ENCODE assay signal across 8 cellular contexts in genomic region chr2:216283038-216283900, GRCh38.
DNase-seq lines count a peak whose midpoint lies in the region; ATAC-seq and TF ChIP-seq lines count a peak whose summit lies in the region.

No MANE protein-coding gene starts in this region.

- no peak overlapping the region for H2AFZ ChIP-seq in OCI-LY7 (ENCODE audit: low read length)

- H3K36me3 Mint-ChIP-seq in Caco-2 (ENCODE audit: insufficient read depth, unreplicated experiment), result no peaks in the 10 kb centered on the region

- peaks cover 6% of the 10 kb centered on the region for H3K4me1 Mint-ChIP-seq in Caco-2 (ENCODE audit: low read depth, unreplicated experiment)

- no peak overlapping the region for H3K4me2 ChIP-seq in OCI-LY7 (ENCODE audit: low read length)

- peak; percentile 67 for ATAC-seq in GM21447 (IDR thresholded peaks at IDR 0.05; ENCODE audit: unreplicated experiment)

- no peaks in the 10 kb centered on the region for H3K9me2 ChIP-seq in OCI-LY7 (ENCODE audit: insufficient read depth, low read length)

- DNase-seq in Caco-2 (peak; percentile 48 to 51), OCI-LY7 (ENCODE audit: low spot score) (peak; percentile 46), iPS DF 19.7 (ENCODE audit: low read depth, low spot score) (peak; percentile 65), SHP77 treated with DMSO at 0.1 percent for 48 hours (lab: John Stamatoyannopoulos, UW) (no peak), G401 (ENCODE audit: low spot score) (no peak), NCI-H446 (lab: John Stamatoyannopoulos, UW) (no peak), GDM1 (lab: John Stamatoyannopoulos, UW) (no peak)

- H4K20me1 ChIP-seq in OCI-LY7 (ENCODE audit: insufficient read depth, low read length), result no peaks in the 10 kb centered on the region

- in situ Hi-C loops in G401 (cut with HindIII; ENCODE audit: low sequenced_read_pairs), result no loop called here

- POLR2A ChIA-PET in Caco-2 (lab: Charles Lee) (no interaction called here), OCI-LY7 (lab: Charles Lee) (no interaction called here)

- H3K4me3 Mint-ChIP-seq in Caco-2 (ENCODE audit: unreplicated experiment), result no peak overlapping the region

- peaks cover 5% of the 10 kb centered on the region for H3K27me3 Mint-ChIP-seq in Caco-2 (ENCODE audit: insufficient read depth, unreplicated experiment)

- intact Hi-C loops in Caco-2 (cut with micrococcal nuclease; ENCODE audit: unreplicated experiment), result no loop called here
- intact Hi-C loops in OCI-LY7 (cut with micrococcal nuclease; ENCODE audit: unreplicated experiment), result no loop called here

- TF ChIP-seq CTCF in Caco-2 (IDR thresholded peaks at IDR 0.05; ENCODE audit: insufficient read depth in 1 of 2, low read depth in 1 of 2, low read length in 1 of 2, severe bottlenecking in 1 of 2, unreplicated experiment in 1 of 2) (peak; percentile 50 to 54), OCI-LY7 (conservative IDR thresholded peaks at IDR 0.05; ENCODE audit: low read length) (peak; percentile 72)

- H3K9me3 ChIP-seq in Caco-2 (no peaks in the 10 kb centered on the region), OCI-LY7 (ENCODE audit: low read length) (no peaks in the 10 kb centered on the region)

- H3K4me3 ChIP-seq in Caco-2 (ENCODE audit: low read depth, low read length), result no peak overlapping the region
- H3K4me3 ChIP-seq in OCI-LY7 (ENCODE audit: low read depth, low read length, poor library complexity, severe bottlenecking), result no peak overlapping the region

- H3K4me1 ChIP-seq in Caco-2, result no peaks in the 10 kb centered on the region
- no peaks in the 10 kb centered on the region for H3K4me1 ChIP-seq in OCI-LY7 (ENCODE audit: insufficient read depth, low read length, poor library complexity, severe bottlenecking)

- no peak overlapping the region for H3K27ac Mint-ChIP-seq in Caco-2 (ENCODE audit: unreplicated experiment)

- no TSS peak for BruUV-seq in Caco-2 (replicated peaks; lab: Mats Ljungman, UMichigan)
- no TSS peak for BruUV-seq in OCI-LY7 (replicated peaks; lab: Mats Ljungman, UMichigan)

- H3K36me3 ChIP-seq in Caco-2 (ENCODE audit: control insufficient read depth, insufficient read depth, low read length) (no peaks in the 10 kb centered on the region), OCI-LY7 (ENCODE audit: insufficient read depth, low read length) (no peaks in the 10 kb centered on the region)

- CTCF ChIA-PET in Caco-2 (lab: Charles Lee), result no interaction called here
- CTCF ChIA-PET in OCI-LY7 (lab: Charles Lee; ENCODE audit: unreplicated experiment), result interaction anchor here (0.5 kb wide), 1 partner anchor 400 kb away, joined by 3 read pairs; no protein-coding TSS in a partner anchor

- no peaks in the 10 kb centered on the region for H3K79me2 ChIP-seq in OCI-LY7 (ENCODE audit: insufficient read depth, low read depth, low read length)

- H3K27me3 ChIP-seq in Caco-2 (replicated peaks; ENCODE audit: control insufficient read depth, insufficient read depth, low read length), result no peaks in the 10 kb centered on the region; the same call in 1 of the 2 replicates

- H3K9me3 Mint-ChIP-seq in Caco-2 (ENCODE audit: unreplicated experiment), result no peaks in the 10 kb centered on the region

- no peak overlapping the region for H3K27ac ChIP-seq in OCI-LY7 (ENCODE audit: low read depth, low read length, poor library complexity, severe bottlenecking)

Comparison
In these comparisons a context has a peak if more than half of its experiments do, and no peak if none do; other contexts are left out.
1. DNase-seq: peak in Caco-2 (2 of 2), OCI-LY7 (single experiment) and iPS DF 19.7 (single experiment); none in SHP77 treated with DMSO at 0.1 percent for 48 hours (single experiment), G401 (single experiment), NCI-H446 (0 of 2) and GDM1 (single experiment).